Comparison of ENCODE assay signal across 1 cellular context in genomic region chr7:74503943-74504342, GRCh38.
A peak's percentile ranks its signal among the peaks of the same experiment; 100 is the strongest.
TF ChIP-seq lines count a peak whose summit lies in the region.

No MANE protein-coding gene starts in this region.

TF ChIP-seq in K562, 482 proteins besides CTCF, POLR2A, EP300 and RAD21:
- TF ChIP-seq CHD7 (IDR thresholded peaks at IDR 0.05; ENCODE audit: low read depth, low read length), result no peak
- TF ChIP-seq ZNF146 (CRISPR knock-in tag; IDR thresholded peaks at IDR 0.05; ENCODE audit: unreplicated experiment), result peak; percentile 92
- TF ChIP-seq ZKSCAN1 (IDR thresholded peaks at IDR 0.05; ENCODE audit: low read depth, low read length), result no peak
- TF ChIP-seq, protein P1, sequence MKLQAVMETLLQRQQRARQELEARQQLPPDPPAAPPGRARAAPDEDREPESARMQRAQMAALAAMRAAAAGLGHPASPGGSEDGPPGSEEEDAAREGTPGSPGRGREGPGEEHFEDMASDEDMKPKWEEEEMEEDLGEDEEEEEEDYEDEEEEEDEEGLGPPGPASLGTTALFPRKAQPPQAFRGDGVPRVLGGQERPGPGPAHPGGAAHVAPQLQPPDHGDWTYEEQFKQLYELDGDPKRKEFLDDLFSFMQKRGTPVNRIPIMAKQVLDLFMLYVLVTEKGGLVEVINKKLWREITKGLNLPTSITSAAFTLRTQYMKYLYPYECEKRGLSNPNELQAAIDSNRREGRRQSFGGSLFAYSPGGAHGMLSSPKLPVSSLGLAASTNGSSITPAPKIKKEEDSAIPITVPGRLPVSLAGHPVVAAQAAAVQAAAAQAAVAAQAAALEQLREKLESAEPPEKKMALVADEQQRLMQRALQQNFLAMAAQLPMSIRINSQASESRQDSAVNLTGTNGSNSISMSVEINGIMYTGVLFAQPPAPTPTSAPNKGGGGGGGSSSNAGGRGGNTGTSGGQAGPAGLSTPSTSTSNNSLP (IDR thresholded peaks at IDR 0.05; ENCODE audit: borderline replicate concordance, low read depth, low read length), result no peak
- no peak for TF ChIP-seq CBX2 (IDR thresholded peaks at IDR 0.05; ENCODE audit: insufficient read depth, low read length, poor library complexity, severe bottlenecking)
